12 cellular contexts compared by ENCODE assay signal in the genomic region with DNA sequence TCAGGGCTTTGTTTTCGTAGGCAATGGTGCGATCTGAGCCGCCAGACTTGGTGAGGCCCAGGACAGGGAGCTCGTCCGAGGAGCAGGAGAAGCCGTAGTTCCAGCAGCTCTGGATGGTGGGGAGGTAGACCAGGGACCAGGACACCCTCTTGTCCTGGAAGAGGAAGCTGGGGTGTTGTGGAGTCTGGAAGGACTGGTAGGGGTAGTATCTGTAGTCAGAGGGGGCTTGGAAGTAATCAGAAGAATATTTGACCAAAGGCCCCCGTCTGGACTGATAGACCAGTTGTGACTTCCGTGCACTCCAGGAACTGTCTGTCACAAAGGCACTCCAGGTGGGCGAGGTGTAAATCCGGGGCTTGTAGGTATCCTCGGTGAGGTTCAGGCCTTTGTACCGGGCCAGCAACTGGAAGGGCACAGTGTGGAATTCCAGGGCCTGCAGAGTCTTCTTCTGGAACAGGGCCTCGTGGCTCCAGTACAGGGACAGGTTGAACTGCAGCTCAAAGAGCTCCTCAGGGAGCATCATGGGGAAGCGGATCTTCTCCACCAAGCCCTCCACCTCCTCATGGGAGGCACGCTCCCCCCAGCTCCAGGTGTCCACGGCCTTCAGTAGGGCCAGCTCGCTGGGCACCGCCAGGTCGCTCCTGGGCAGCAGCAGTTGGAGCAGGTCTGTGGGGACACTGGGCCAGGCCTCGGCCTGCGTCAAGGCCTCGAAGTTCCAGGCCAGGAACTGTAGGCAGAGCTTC. TPM values are rescaled to one million over a fixed set of nuclear protein-coding genes. Genes with fewer than 3 reads are reported as not detected.
DNase-seq lines count a peak whose midpoint lies in the region; ATAC-seq and TF ChIP-seq lines count a peak whose summit lies in the region.
"Had no signal": no experiment of that assay in that cellular context is flagged by ENCODE, and none has a peak within 500 bp of the region (broad histone marks: within the 10 kb centered on the region; RNA-seq: fewer than 3 reads in every experiment).

No MANE protein-coding gene starts in this region.

- peak overlapping the region; percentile 88 for H2BK12ac ChIP-seq in trophoblast cell (ENCODE audit: low read length)

- peak overlapping the region; percentile 21 for H2AK5ac ChIP-seq in trophoblast cell (ENCODE audit: low read length)

- peak overlapping the region; percentile 89 for H2AFZ ChIP-seq in KMS-11 (ENCODE audit: low read depth)
- no peak overlapping the region for H2AFZ ChIP-seq in trophoblast cell (ENCODE audit: insufficient read depth, low read length, poor library complexity)

- ATAC-seq in HG02852 (IDR thresholded peaks at IDR 0.05; ENCODE audit: unreplicated experiment), result no peak

- H3K4me1 ChIP-seq in BLaER1 treated with 17β-estradiol and CSF1 and Interleukin-3, amounts not matched to agents 10 nM and 100 nM, result peaks cover 29 to 75% (median 69%) of the 10 kb centered on the region in 10 experiments
- H3K4me1 ChIP-seq in KMS-11 (ENCODE audit: low read depth, poor library complexity, severe bottlenecking), result peaks cover 14% of the 10 kb centered on the region
- peaks cover 14 to 16% of the 10 kb centered on the region in 2 experiments for H3K4me1 ChIP-seq in trophoblast cell (ENCODE audit: control insufficient read depth in 1 of 2, insufficient read depth in 2 of 2, low read length in 2 of 2)

- intact Hi-C loops in dendritic cell treated with granulocyte-macrophage colony-stimulating factor and Interleukin-4, amounts not matched to agents 40 ng/mL and 50 ng/mL, for 4 days (cut with micrococcal nuclease), result loop anchor here (2.0 kb wide), 1 partner anchor 105 kb away; no protein-coding TSS in a partner anchor

- no peaks in the 10 kb centered on the region for H3K36me3 Mint-ChIP-seq in dendritic cell treated with granulocyte-macrophage colony-stimulating factor and Interleukin-4, amounts not matched to agents 40 ng/mL and 50 ng/mL, for 4 days (ENCODE audit: low read depth)
- H3K36me3 Mint-ChIP-seq: T-cell had no signal

- H4K20me1 ChIP-seq in BLaER1 treated with 17β-estradiol and CSF1 and Interleukin-3, amounts not matched to agents 10 nM and 100 nM, result peaks cover 0 to 33% (median 7%) of the 10 kb centered on the region in 11 experiments; a peak in 9 of 22 replicates
- no peaks in the 10 kb centered on the region for H4K20me1 ChIP-seq in KMS-11 (ENCODE audit: insufficient read depth)

- peak overlapping the region; percentile 13 for H3K18ac ChIP-seq in trophoblast cell (ENCODE audit: low read length)

- H3K27ac ChIP-seq in BLaER1 treated with 17β-estradiol and CSF1 and Interleukin-3, amounts not matched to agents 10 nM and 100 nM, result peak overlapping the region in 5 of 11 experiments; percentile 19 to 50 (median 27); a peak in 4 of 22 replicates
- H3K27ac ChIP-seq in KMS-11 (no peak overlapping the region), trophoblast cell (ENCODE audit: low read depth, low read length) (no peak overlapping the region)
- H3K27ac ChIP-seq: left lung had no signal

- H3K9me3 Mint-ChIP-seq in dendritic cell treated with granulocyte-macrophage colony-stimulating factor and Interleukin-4, amounts not matched to agents 40 ng/mL and 50 ng/mL, for 4 days, result no peaks in the 10 kb centered on the region
- H3K9me3 Mint-ChIP-seq: activated T-helper 1 cell treated with anti-CD3 and anti-CD28 coated beads, Interleukin-12 subunit alpha, Interleukin-12 subunit beta, Interleukin-2, Interleukin-4 antibody, amounts not matched to agents 30 ng/mL and 10 ng/mL and 1 ng/mL, durations not matched to agents 14 hours and 24 hours and 36 hours; T-cell had no signal

- no peaks in the 10 kb centered on the region for H3K27me3 ChIP-seq in BLaER1 treated with 17β-estradiol and CSF1 and Interleukin-3, amounts not matched to agents 10 nM and 100 nM
- H3K27me3 ChIP-seq in KMS-11 (ENCODE audit: insufficient read depth, low read depth), result no peaks in the 10 kb centered on the region
- H3K27me3 ChIP-seq in trophoblast cell (ENCODE audit: insufficient read depth, low read length), result no peaks in the 10 kb centered on the region
- H3K27me3 ChIP-seq: body of pancreas, left lung had no signal

- no peaks in the 10 kb centered on the region for H3K9me3 ChIP-seq in BLaER1 treated with 17β-estradiol and CSF1 and Interleukin-3, amounts not matched to agents 10 nM and 100 nM (replicated peaks in 1 of 11)
- no peaks in the 10 kb centered on the region for H3K9me3 ChIP-seq in trophoblast cell (ENCODE audit: insufficient read depth, low read depth, low read length)
- H3K9me3 ChIP-seq: body of pancreas, left lung had no signal

- no peak for TF ChIP-seq CTCF in KMS-11 (conservative IDR thresholded peaks at IDR 0.05; ENCODE audit: low read depth, low read length)

- no peak overlapping the region for H3K4me3 Mint-ChIP-seq in dendritic cell treated with granulocyte-macrophage colony-stimulating factor and Interleukin-4, amounts not matched to agents 40 ng/mL and 50 ng/mL, for 4 days
- H3K4me3 Mint-ChIP-seq: activated T-helper 1 cell treated with anti-CD3 and anti-CD28 coated beads, Interleukin-12 subunit alpha, Interleukin-12 subunit beta, Interleukin-2, Interleukin-4 antibody, amounts not matched to agents 30 ng/mL and 10 ng/mL and 1 ng/mL, durations not matched to agents 14 hours and 24 hours and 36 hours; T-cell had no signal

- H3K23ac ChIP-seq in trophoblast cell (ENCODE audit: low read length), result no peak overlapping the region

- peaks cover 0 to 27% (median 3%) of the 10 kb centered on the region in 11 experiments; a peak in 5 of 22 replicates for H3K36me3 ChIP-seq in BLaER1 treated with 17β-estradiol and CSF1 and Interleukin-3, amounts not matched to agents 10 nM and 100 nM
- H3K36me3 ChIP-seq in KMS-11 (ENCODE audit: insufficient read depth), result no peaks in the 10 kb centered on the region
- H3K36me3 ChIP-seq in trophoblast cell (ENCODE audit: control insufficient read depth in 1 of 2, insufficient read depth in 2 of 2, low read length in 2 of 2), result no peaks in the 10 kb centered on the region

- H3K79me2 ChIP-seq in KMS-11 (ENCODE audit: insufficient read depth, low read depth), result no peaks in the 10 kb centered on the region
- H3K79me2 ChIP-seq in trophoblast cell (ENCODE audit: control insufficient read depth, insufficient read depth, low read length, poor library complexity), result no peaks in the 10 kb centered on the region

- H3K4me2 ChIP-seq in BLaER1 treated with 17β-estradiol and CSF1 and Interleukin-3, amounts not matched to agents 10 nM and 100 nM, result peak overlapping the region in 8 of 11 experiments; percentile 28 to 80 (median 53); a peak in 10 of 22 replicates
- H3K4me2 ChIP-seq in KMS-11 (peak overlapping the region; percentile 26; the same call in 1 of the 2 replicates), trophoblast cell (ENCODE audit: low read length) (no peak overlapping the region)

- peaks cover 18% of the 10 kb centered on the region for H3K4me1 Mint-ChIP-seq in dendritic cell treated with granulocyte-macrophage colony-stimulating factor and Interleukin-4, amounts not matched to agents 40 ng/mL and 50 ng/mL, for 4 days (ENCODE audit: low read depth)

- H4K8ac ChIP-seq in trophoblast cell (ENCODE audit: low read depth, low read length), result peak overlapping the region; percentile 23

- no peak overlapping the region for H3K4ac ChIP-seq in trophoblast cell (ENCODE audit: low read depth, low read length)

- H4K91ac ChIP-seq in trophoblast cell (ENCODE audit: low read depth, low read length), result peak overlapping the region; percentile 73

- no CpG with 5 or more reads among the region's 22 CpGs for WGBS in trophoblast cell (ENCODE audit: extremely low coverage, insufficient coverage, insufficient read length)

- no peak overlapping the region for H2BK120ac ChIP-seq in trophoblast cell (ENCODE audit: insufficient read depth, low read length, poor library complexity)

- H2BK5ac ChIP-seq in trophoblast cell (ENCODE audit: low read depth, low read length, poor library complexity), result no peak overlapping the region

- peak overlapping the region in 4 of 11 experiments; percentile 14 to 50 (median 34); a peak in 7 of 22 replicates for H3K9ac ChIP-seq in BLaER1 treated with 17β-estradiol and CSF1 and Interleukin-3, amounts not matched to agents 10 nM and 100 nM
- no peak overlapping the region for H3K9ac ChIP-seq in KMS-11
- H3K9ac ChIP-seq in trophoblast cell (ENCODE audit: low read length), result no peak overlapping the region

- DNase-seq in trophoblast cell (no peak), NCI-H2081 treated with DMSO at 0.1 percent for 48 hours (lab: John Stamatoyannopoulos, UW) (no peak), NCI-H2196 treated with DMSO at 0.1 percent for 48 hours (lab: John Stamatoyannopoulos, UW; ENCODE audit: unreplicated experiment) (no peak), HK-2 (ENCODE audit: unreplicated experiment) (no peak)

- peak overlapping the region; percentile 23 for H3K27ac Mint-ChIP-seq in dendritic cell treated with granulocyte-macrophage colony-stimulating factor and Interleukin-4, amounts not matched to agents 40 ng/mL and 50 ng/mL, for 4 days

- peaks cover 8% of the 10 kb centered on the region for H3K27me3 Mint-ChIP-seq in dendritic cell treated with granulocyte-macrophage colony-stimulating factor and Interleukin-4, amounts not matched to agents 40 ng/mL and 50 ng/mL, for 4 days
- H3K27me3 Mint-ChIP-seq: T-cell had no signal

- H4K12ac ChIP-seq in trophoblast cell (ENCODE audit: low read depth, low read length), result no peak overlapping the region

- H3K14ac ChIP-seq in trophoblast cell (ENCODE audit: low read length), result peak overlapping the region; percentile 17

- peaks cover 14% of the 10 kb centered on the region for H3K79me1 ChIP-seq in trophoblast cell (ENCODE audit: low read length)

- no peak overlapping the region for H3K4me3 ChIP-seq in BLaER1 treated with 17β-estradiol and CSF1 and Interleukin-3, amounts not matched to agents 10 nM and 100 nM
- H3K4me3 ChIP-seq in KMS-11 (IDR thresholded peaks at IDR 0.05; ENCODE audit: insufficient read depth, low read depth, low read length) (no peak overlapping the region), trophoblast cell (ENCODE audit: low read depth, low read length) (no peak overlapping the region)
- H3K4me3 ChIP-seq: body of pancreas, left lung had no signal

RNA-seq across cellular contexts. Expression of a gene that starts 7.8 kb away (rescaled TPM):
- polyA plus RNA-seq in trophoblast cell (2013), result 9.1 and 9.3 TPM in 2 replicates

RNA-seq across cellular contexts. Expression of a gene that starts 37.6 kb away (rescaled TPM):
- polyA plus RNA-seq in trophoblast cell (2013), result 60.8 and 62.9 TPM in 2 replicates

RNA-seq across cellular contexts. Expression of a gene that starts 46.7 kb away (rescaled TPM):
- 53.1 and 56.6 TPM in 2 replicates for polyA plus RNA-seq in trophoblast cell (2013)

RNA-seq across cellular contexts. Expression of a gene that starts 52.0 kb away (rescaled TPM):
- 11.5 and 12.7 TPM in 2 replicates for polyA plus RNA-seq in trophoblast cell (2013)
